Comparison of ENCODE assay signal across 3 cellular contexts in the genomic region with DNA sequence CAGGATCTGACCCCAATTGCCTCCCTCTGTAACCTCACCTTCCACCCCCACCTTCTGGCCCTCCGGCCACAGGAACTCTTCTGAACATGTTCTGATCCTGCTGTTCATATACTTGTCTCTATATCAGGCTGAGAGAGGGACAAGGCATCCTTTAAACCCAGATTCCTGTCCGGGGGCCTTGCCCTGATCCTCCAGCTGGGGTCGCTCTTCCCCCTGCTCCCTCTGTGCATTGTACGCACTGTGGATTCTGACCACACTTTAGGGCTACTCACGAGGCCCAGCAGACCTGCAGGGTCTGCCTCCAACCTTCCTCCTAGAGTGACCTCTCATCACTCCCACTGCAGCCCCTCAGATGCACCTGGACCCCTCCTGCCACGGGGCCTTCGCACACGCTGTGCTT.
TF ChIP-seq lines count a peak whose summit lies in the region.

No MANE protein-coding gene starts in this region.

TF ChIP-seq in SK-N-SH, 30 proteins besides CTCF, POLR2A, EP300 and RAD21:
- no peak for TF ChIP-seq POLR2AphosphoS5 (IDR thresholded peaks at IDR 0.05; ENCODE audit: low read depth, low read length)
- TF ChIP-seq, protein P1, sequence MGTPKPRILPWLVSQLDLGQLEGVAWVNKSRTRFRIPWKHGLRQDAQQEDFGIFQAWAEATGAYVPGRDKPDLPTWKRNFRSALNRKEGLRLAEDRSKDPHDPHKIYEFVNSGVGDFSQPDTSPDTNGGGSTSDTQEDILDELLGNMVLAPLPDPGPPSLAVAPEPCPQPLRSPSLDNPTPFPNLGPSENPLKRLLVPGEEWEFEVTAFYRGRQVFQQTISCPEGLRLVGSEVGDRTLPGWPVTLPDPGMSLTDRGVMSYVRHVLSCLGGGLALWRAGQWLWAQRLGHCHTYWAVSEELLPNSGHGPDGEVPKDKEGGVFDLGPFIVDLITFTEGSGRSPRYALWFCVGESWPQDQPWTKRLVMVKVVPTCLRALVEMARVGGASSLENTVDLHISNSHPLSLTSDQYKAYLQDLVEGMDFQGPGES (IDR thresholded peaks at IDR 0.05; ENCODE audit: low read depth, low read length): no peak
- TF ChIP-seq EZH2phosphoT487 (IDR thresholded peaks at IDR 0.05; ENCODE audit: borderline replicate concordance, low read depth): no peak
- no peak for TF ChIP-seq TEAD4 (IDR thresholded peaks at IDR 0.05; ENCODE audit: borderline replicate concordance, insufficient read depth)
- TF ChIP-seq YY1 (IDR thresholded peaks at IDR 0.05; ENCODE audit: low read depth): no peak
- no peak for TF ChIP-seq JUND (IDR thresholded peaks at IDR 0.05)

TF ChIP-seq in SK-N-SH treated with all-trans-retinoic acid at 6 μM for 48 hours, 23 proteins besides CTCF, POLR2A, EP300 and RAD21:
- no peak for TF ChIP-seq ESRRG (CRISPR knock-in tag; IDR thresholded peaks at IDR 0.05)
- no peak for TF ChIP-seq ZNF70 (CRISPR knock-in tag; IDR thresholded peaks at IDR 0.05)
- TF ChIP-seq OSR1 (CRISPR knock-in tag; IDR thresholded peaks at IDR 0.05): no peak
- no peak for TF ChIP-seq ZFP30 (CRISPR knock-in tag; IDR thresholded peaks at IDR 0.05)
- TF ChIP-seq, protein P2, sequence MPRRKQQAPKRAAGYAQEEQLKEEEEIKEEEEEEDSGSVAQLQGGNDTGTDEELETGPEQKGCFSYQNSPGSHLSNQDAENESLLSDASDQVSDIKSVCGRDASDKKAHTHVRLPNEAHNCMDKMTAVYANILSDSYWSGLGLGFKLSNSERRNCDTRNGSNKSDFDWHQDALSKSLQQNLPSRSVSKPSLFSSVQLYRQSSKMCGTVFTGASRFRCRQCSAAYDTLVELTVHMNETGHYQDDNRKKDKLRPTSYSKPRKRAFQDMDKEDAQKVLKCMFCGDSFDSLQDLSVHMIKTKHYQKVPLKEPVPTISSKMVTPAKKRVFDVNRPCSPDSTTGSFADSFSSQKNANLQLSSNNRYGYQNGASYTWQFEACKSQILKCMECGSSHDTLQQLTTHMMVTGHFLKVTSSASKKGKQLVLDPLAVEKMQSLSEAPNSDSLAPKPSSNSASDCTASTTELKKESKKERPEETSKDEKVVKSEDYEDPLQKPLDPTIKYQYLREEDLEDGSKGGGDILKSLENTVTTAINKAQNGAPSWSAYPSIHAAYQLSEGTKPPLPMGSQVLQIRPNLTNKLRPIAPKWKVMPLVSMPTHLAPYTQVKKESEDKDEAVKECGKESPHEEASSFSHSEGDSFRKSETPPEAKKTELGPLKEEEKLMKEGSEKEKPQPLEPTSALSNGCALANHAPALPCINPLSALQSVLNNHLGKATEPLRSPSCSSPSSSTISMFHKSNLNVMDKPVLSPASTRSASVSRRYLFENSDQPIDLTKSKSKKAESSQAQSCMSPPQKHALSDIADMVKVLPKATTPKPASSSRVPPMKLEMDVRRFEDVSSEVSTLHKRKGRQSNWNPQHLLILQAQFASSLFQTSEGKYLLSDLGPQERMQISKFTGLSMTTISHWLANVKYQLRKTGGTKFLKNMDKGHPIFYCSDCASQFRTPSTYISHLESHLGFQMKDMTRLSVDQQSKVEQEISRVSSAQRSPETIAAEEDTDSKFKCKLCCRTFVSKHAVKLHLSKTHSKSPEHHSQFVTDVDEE (CRISPR knock-in tag; IDR thresholded peaks at IDR 0.05): no peak
- TF ChIP-seq BACH2 (CRISPR knock-in tag; IDR thresholded peaks at IDR 0.05; ENCODE audit: borderline replicate concordance): no peak
- no peak for TF ChIP-seq ZNF8 (CRISPR knock-in tag; IDR thresholded peaks at IDR 0.05)
- no peak for TF ChIP-seq ARNTL (CRISPR knock-in tag; IDR thresholded peaks at IDR 0.05; ENCODE audit: borderline replicate concordance, low read depth)
- no peak for TF ChIP-seq ISL1 (CRISPR knock-in tag; IDR thresholded peaks at IDR 0.05)
TF ChIP-seq in SK-N-SH treated with all-trans-retinoic acid at 6 μM for 48 hours: peak in this region for 0.

TF ChIP-seq in H1, 55 proteins besides CTCF, POLR2A, EP300 and RAD21:
- TF ChIP-seq JUN (IDR thresholded peaks at IDR 0.05; ENCODE audit: low read depth, low read length) (no peak), TAF7 (optimal IDR thresholded peaks at IDR 0.05; ENCODE audit: borderline replicate concordance, low read depth, low read length) (no peak), GABPA (IDR thresholded peaks at IDR 0.05; ENCODE audit: borderline replicate concordance, insufficient read depth, low read length) (no peak), CREB1 (IDR thresholded peaks at IDR 0.05) (no peak), SRF (IDR thresholded peaks at IDR 0.05; ENCODE audit: low read depth, low read length) (no peak), KDM1A (IDR thresholded peaks at IDR 0.05; ENCODE audit: borderline replicate concordance, low read length) (no peak), SP2 (IDR thresholded peaks at IDR 0.05; ENCODE audit: low read length) (no peak), JUND (IDR thresholded peaks at IDR 0.05; ENCODE audit: low read length) (no peak), HDAC2 (IDR thresholded peaks at IDR 0.05; ENCODE audit: borderline replicate concordance in 1 of 2, low read depth in 2 of 2, low read length in 2 of 2) (no peak), EZH2 (IDR thresholded peaks at IDR 0.05; ENCODE audit: low read depth, low read length, severe bottlenecking) (no peak), MAFK (IDR thresholded peaks at IDR 0.05; ENCODE audit: low read depth, low read length) (no peak), BRCA1 (IDR thresholded peaks at IDR 0.05; ENCODE audit: low read depth, low read length) (no peak), BCL11A (IDR thresholded peaks at IDR 0.05; ENCODE audit: low read depth in 2 of 2, low read length in 2 of 2) (no peak), KDM4A (IDR thresholded peaks at IDR 0.05; ENCODE audit: low read depth, low read length, severe bottlenecking) (no peak), YY1 (IDR thresholded peaks at IDR 0.05; ENCODE audit: low read depth, low read length) (no peak), SIRT6 (IDR thresholded peaks at IDR 0.05; ENCODE audit: low read length) (no peak), RBBP5 (IDR thresholded peaks at IDR 0.05; ENCODE audit: borderline replicate concordance, low read depth, low read length) (no peak), ATF3 (IDR thresholded peaks at IDR 0.05; ENCODE audit: insufficient read depth, low read depth, low read length) (no peak), ZNF274 (IDR thresholded peaks at IDR 0.05; ENCODE audit: borderline replicate concordance, extremely low read depth, low read length) (no peak)
- TF ChIP-seq, protein P3, sequence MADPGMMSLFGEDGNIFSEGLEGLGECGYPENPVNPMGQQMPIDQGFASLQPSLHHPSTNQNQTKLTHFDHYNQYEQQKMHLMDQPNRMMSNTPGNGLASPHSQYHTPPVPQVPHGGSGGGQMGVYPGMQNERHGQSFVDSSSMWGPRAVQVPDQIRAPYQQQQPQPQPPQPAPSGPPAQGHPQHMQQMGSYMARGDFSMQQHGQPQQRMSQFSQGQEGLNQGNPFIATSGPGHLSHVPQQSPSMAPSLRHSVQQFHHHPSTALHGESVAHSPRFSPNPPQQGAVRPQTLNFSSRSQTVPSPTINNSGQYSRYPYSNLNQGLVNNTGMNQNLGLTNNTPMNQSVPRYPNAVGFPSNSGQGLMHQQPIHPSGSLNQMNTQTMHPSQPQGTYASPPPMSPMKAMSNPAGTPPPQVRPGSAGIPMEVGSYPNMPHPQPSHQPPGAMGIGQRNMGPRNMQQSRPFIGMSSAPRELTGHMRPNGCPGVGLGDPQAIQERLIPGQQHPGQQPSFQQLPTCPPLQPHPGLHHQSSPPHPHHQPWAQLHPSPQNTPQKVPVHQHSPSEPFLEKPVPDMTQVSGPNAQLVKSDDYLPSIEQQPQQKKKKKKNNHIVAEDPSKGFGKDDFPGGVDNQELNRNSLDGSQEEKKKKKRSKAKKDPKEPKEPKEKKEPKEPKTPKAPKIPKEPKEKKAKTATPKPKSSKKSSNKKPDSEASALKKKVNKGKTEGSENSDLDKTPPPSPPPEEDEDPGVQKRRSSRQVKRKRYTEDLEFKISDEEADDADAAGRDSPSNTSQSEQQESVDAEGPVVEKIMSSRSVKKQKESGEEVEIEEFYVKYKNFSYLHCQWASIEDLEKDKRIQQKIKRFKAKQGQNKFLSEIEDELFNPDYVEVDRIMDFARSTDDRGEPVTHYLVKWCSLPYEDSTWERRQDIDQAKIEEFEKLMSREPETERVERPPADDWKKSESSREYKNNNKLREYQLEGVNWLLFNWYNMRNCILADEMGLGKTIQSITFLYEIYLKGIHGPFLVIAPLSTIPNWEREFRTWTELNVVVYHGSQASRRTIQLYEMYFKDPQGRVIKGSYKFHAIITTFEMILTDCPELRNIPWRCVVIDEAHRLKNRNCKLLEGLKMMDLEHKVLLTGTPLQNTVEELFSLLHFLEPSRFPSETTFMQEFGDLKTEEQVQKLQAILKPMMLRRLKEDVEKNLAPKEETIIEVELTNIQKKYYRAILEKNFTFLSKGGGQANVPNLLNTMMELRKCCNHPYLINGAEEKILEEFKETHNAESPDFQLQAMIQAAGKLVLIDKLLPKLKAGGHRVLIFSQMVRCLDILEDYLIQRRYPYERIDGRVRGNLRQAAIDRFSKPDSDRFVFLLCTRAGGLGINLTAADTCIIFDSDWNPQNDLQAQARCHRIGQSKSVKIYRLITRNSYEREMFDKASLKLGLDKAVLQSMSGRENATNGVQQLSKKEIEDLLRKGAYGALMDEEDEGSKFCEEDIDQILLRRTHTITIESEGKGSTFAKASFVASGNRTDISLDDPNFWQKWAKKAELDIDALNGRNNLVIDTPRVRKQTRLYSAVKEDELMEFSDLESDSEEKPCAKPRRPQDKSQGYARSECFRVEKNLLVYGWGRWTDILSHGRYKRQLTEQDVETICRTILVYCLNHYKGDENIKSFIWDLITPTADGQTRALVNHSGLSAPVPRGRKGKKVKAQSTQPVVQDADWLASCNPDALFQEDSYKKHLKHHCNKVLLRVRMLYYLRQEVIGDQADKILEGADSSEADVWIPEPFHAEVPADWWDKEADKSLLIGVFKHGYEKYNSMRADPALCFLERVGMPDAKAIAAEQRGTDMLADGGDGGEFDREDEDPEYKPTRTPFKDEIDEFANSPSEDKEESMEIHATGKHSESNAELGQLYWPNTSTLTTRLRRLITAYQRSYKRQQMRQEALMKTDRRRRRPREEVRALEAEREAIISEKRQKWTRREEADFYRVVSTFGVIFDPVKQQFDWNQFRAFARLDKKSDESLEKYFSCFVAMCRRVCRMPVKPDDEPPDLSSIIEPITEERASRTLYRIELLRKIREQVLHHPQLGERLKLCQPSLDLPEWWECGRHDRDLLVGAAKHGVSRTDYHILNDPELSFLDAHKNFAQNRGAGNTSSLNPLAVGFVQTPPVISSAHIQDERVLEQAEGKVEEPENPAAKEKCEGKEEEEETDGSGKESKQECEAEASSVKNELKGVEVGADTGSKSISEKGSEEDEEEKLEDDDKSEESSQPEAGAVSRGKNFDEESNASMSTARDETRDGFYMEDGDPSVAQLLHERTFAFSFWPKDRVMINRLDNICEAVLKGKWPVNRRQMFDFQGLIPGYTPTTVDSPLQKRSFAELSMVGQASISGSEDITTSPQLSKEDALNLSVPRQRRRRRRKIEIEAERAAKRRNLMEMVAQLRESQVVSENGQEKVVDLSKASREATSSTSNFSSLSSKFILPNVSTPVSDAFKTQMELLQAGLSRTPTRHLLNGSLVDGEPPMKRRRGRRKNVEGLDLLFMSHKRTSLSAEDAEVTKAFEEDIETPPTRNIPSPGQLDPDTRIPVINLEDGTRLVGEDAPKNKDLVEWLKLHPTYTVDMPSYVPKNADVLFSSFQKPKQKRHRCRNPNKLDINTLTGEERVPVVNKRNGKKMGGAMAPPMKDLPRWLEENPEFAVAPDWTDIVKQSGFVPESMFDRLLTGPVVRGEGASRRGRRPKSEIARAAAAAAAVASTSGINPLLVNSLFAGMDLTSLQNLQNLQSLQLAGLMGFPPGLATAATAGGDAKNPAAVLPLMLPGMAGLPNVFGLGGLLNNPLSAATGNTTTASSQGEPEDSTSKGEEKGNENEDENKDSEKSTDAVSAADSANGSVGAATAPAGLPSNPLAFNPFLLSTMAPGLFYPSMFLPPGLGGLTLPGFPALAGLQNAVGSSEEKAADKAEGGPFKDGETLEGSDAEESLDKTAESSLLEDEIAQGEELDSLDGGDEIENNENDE (IDR thresholded peaks at IDR 0.05; ENCODE audit: insufficient replicate concordance, low read length): no peak
